ENCODE assay signal across 37 cellular contexts in genomic region chr1:48038273-48038767, GRCh38. TPM values are rescaled to one million over a fixed set of nuclear protein-coding genes. Genes with fewer than 3 reads are reported as not detected.
"Had no signal": no experiment of that assay in that cellular context is flagged by ENCODE, and none has a peak within 500 bp of the region (broad histone marks: within the 10 kb centered on the region; RNA-seq: fewer than 3 reads in every experiment).

No MANE protein-coding gene starts in this region.

- H3K9me3 ChIP-seq: ascending aorta, colonic mucosa, gastroesophageal sphincter, sigmoid colon, thoracic aorta had no signal

- H3K27ac Mint-ChIP-seq: activated CD4-positive, alpha-beta memory T cell treated with anti-CD3 and anti-CD28 coated beads for 36 hours; activated CD4-positive, alpha-beta T cell treated with anti-CD3 and anti-CD28 coated beads, Interleukin-2, amount 10 ng/mL, durations not matched to agents 24 days and 14 days; activated naive CD4-positive, alpha-beta T cell treated with anti-CD3 and anti-CD28 coated beads, Interleukin-2, amount 10 ng/mL, durations not matched to agents 7 days and 5 days; activated naive CD8-positive, alpha-beta T cell treated with anti-CD3 and anti-CD28 coated beads, Interleukin-2, amount 10 ng/mL, durations not matched to agents 7 days and 5 days; effector memory CD8-positive, alpha-beta T cell; mesothelial cell of epicardium; naive thymus-derived CD4-positive, alpha-beta T cell; stimulated activated effector memory CD8-positive, alpha-beta T cell treated with anti-CD3 and anti-CD28 coated beads, Interleukin-12 subunit alpha, Interleukin-12 subunit beta, amount 100 ng/mL, for 72 hours; stimulated activated naive CD8-positive, alpha-beta T cell treated with anti-CD3 and anti-CD28 coated beads, Interleukin-15, Interleukin-2, amounts not matched to agents 100 ng/mL and 50 ng/mL, for 24 hours; T-helper 17 cell had no signal

- DNase-seq: activated CD4-positive, alpha-beta memory T cell treated with anti-CD3 and anti-CD28 coated beads for 36 hours; activated CD4-positive, alpha-beta T cell treated with anti-CD3 and anti-CD28 coated beads, Interleukin-2, amount 10 ng/mL, durations not matched to agents 24 days and 14 days; activated CD4-positive, CD25-positive, alpha-beta regulatory T cell treated with anti-CD3 and anti-CD28 coated beads, Interleukin-2, amount 50 U/mL, for 72 hours; activated CD8-positive, alpha-beta memory T cell treated with anti-CD3 and anti-CD28 coated beads, Interleukin-2, amount 50 U/mL, for 4 hours; activated gamma-delta T cell; activated naive CD4-positive, alpha-beta T cell treated with anti-CD3 and anti-CD28 coated beads, Interleukin-2, amount 10 ng/mL, durations not matched to agents 7 days and 5 days; activated naive CD8-positive, alpha-beta T cell treated with anti-CD3 and anti-CD28 coated beads, Interleukin-2, amount 10 ng/mL, durations not matched to agents 7 days and 5 days; activated T-cell treated with anti-CD3 and anti-CD28 coated beads, Interleukin-2, amount 50 U/mL, for 1 hour; cerebellar nuclear complex; colonic mucosa; effector memory CD8-positive, alpha-beta T cell; head of caudate nucleus; hippocampal formation; left cardiac atrium; mammary epithelial cell; naive thymus-derived CD4-positive, alpha-beta T cell; posterior cingulate gyrus; sigmoid colon; small intestine; stimulated activated CD4-positive, alpha-beta T cell treated with anti-CD3 and anti-CD28 coated beads, Interleukin-4, amount 100 ng/mL, for 24 hours; T-helper 17 cell; T1000; trophoblast cell; WERI-Rb-1 had no signal

- H3K4me3 ChIP-seq: ascending aorta, cardiac muscle cell, colonic mucosa, gastroesophageal sphincter, sigmoid colon, thoracic aorta had no signal

- H3K36me3 ChIP-seq: ascending aorta, cardiac muscle cell, colonic mucosa, gastroesophageal sphincter, sigmoid colon, thoracic aorta, WERI-Rb-1 had no signal

- H3K27ac ChIP-seq: ascending aorta, cardiac muscle cell, colonic mucosa, gastroesophageal sphincter, sigmoid colon, thoracic aorta, WERI-Rb-1 had no signal

- FAIRE-seq: keratinocyte, small intestine, urothelium cell line had no signal

- H3K9me3 Mint-ChIP-seq: activated CD4-positive, alpha-beta memory T cell treated with anti-CD3 and anti-CD28 coated beads for 36 hours; activated CD4-positive, alpha-beta T cell treated with anti-CD3 and anti-CD28 coated beads, Interleukin-2, amount 10 ng/mL, durations not matched to agents 24 days and 14 days; activated naive CD4-positive, alpha-beta T cell treated with anti-CD3 and anti-CD28 coated beads, Interleukin-2, amount 10 ng/mL, durations not matched to agents 7 days and 5 days; activated naive CD8-positive, alpha-beta T cell treated with anti-CD3 and anti-CD28 coated beads, Interleukin-2, amount 10 ng/mL, durations not matched to agents 7 days and 5 days; mesothelial cell of epicardium; naive thymus-derived CD4-positive, alpha-beta T cell; stimulated activated effector memory CD8-positive, alpha-beta T cell treated with anti-CD3 and anti-CD28 coated beads, Interleukin-12 subunit alpha, Interleukin-12 subunit beta, amount 100 ng/mL, for 72 hours; stimulated activated naive CD8-positive, alpha-beta T cell treated with anti-CD3 and anti-CD28 coated beads, Interleukin-15, Interleukin-2, amounts not matched to agents 100 ng/mL and 50 ng/mL, for 24 hours had no signal

- H3K4me3 Mint-ChIP-seq: activated CD4-positive, alpha-beta memory T cell treated with anti-CD3 and anti-CD28 coated beads for 36 hours; activated CD4-positive, alpha-beta T cell treated with anti-CD3 and anti-CD28 coated beads, Interleukin-2, amount 10 ng/mL, durations not matched to agents 24 days and 14 days; activated naive CD4-positive, alpha-beta T cell treated with anti-CD3 and anti-CD28 coated beads, Interleukin-2, amount 10 ng/mL, durations not matched to agents 7 days and 5 days; activated naive CD8-positive, alpha-beta T cell treated with anti-CD3 and anti-CD28 coated beads, Interleukin-2, amount 10 ng/mL, durations not matched to agents 7 days and 5 days; brain; effector memory CD8-positive, alpha-beta T cell; mesothelial cell of epicardium; naive thymus-derived CD4-positive, alpha-beta T cell; stimulated activated effector memory CD8-positive, alpha-beta T cell treated with anti-CD3 and anti-CD28 coated beads, Interleukin-12 subunit alpha, Interleukin-12 subunit beta, amount 100 ng/mL, for 72 hours; stimulated activated naive CD8-positive, alpha-beta T cell treated with anti-CD3 and anti-CD28 coated beads, Interleukin-15, Interleukin-2, amounts not matched to agents 100 ng/mL and 50 ng/mL, for 24 hours; T-helper 17 cell had no signal

- H3K4me1 Mint-ChIP-seq: activated CD4-positive, alpha-beta T cell treated with anti-CD3 and anti-CD28 coated beads, Interleukin-2, amount 10 ng/mL, durations not matched to agents 24 days and 14 days; activated naive CD4-positive, alpha-beta T cell treated with anti-CD3 and anti-CD28 coated beads, Interleukin-2, amount 10 ng/mL, durations not matched to agents 7 days and 5 days; activated naive CD8-positive, alpha-beta T cell treated with anti-CD3 and anti-CD28 coated beads, Interleukin-2, amount 10 ng/mL, durations not matched to agents 7 days and 5 days; naive thymus-derived CD4-positive, alpha-beta T cell; stimulated activated effector memory CD8-positive, alpha-beta T cell treated with anti-CD3 and anti-CD28 coated beads, Interleukin-12 subunit alpha, Interleukin-12 subunit beta, amount 100 ng/mL, for 72 hours; T-helper 17 cell had no signal

- H3K4me1 ChIP-seq: colonic mucosa had no signal

- H3K36me3 Mint-ChIP-seq: activated CD4-positive, alpha-beta memory T cell treated with anti-CD3 and anti-CD28 coated beads for 36 hours; activated naive CD4-positive, alpha-beta T cell treated with anti-CD3 and anti-CD28 coated beads, Interleukin-2, amount 10 ng/mL, durations not matched to agents 7 days and 5 days; activated naive CD8-positive, alpha-beta T cell treated with anti-CD3 and anti-CD28 coated beads, Interleukin-2, amount 10 ng/mL, durations not matched to agents 7 days and 5 days; brain; mesothelial cell of epicardium; naive thymus-derived CD4-positive, alpha-beta T cell; stimulated activated effector memory CD8-positive, alpha-beta T cell treated with anti-CD3 and anti-CD28 coated beads, Interleukin-12 subunit alpha, Interleukin-12 subunit beta, amount 100 ng/mL, for 72 hours had no signal

- H3K27me3 ChIP-seq: ascending aorta, cardiac muscle cell, colonic mucosa had no signal

RNA-seq across cellular contexts. Expression of gene TRABD2B, which starts 41.1 kb away (rescaled TPM):
- total RNA-seq: activated CD4-positive, alpha-beta memory T cell treated with anti-CD3 and anti-CD28 coated beads for 36 hours; activated CD4-positive, alpha-beta T cell treated with anti-CD3 and anti-CD28 coated beads, Interleukin-2, amount 10 ng/mL, durations not matched to agents 24 days and 14 days; activated CD8-positive, alpha-beta memory T cell treated with anti-CD3 and anti-CD28 coated beads for 36 hours; activated naive CD8-positive, alpha-beta T cell treated with anti-CD3 and anti-CD28 coated beads, Interleukin-2, amount 10 ng/mL, durations not matched to agents 7 days and 5 days; fibroblast of villous mesenchyme; naive thymus-derived CD4-positive, alpha-beta T cell; T-helper 17 cell had no signal
- polyA plus RNA-seq: fibroblast of lung; naive thymus-derived CD4-positive, alpha-beta T cell had no signal
